In genomic region chr1:246297314-246298273, GRCh38 we compare ENCODE assay signal across 21 cellular contexts.
DNase-seq lines count a peak whose midpoint lies in the region; ATAC-seq, FAIRE-seq and TF ChIP-seq lines count a peak whose summit lies in the region.
"Had no signal": no experiment of that assay in that cellular context is flagged by ENCODE, and none has a peak within 500 bp of the region (broad histone marks: within the 10 kb centered on the region; RNA-seq: fewer than 3 reads in every experiment).

No MANE protein-coding gene starts in this region.

- TF ChIP-seq CTCF in GM23338 (conservative IDR thresholded peaks at IDR 0.05; ENCODE audit: low read depth in 2 of 2) (no peak), endothelial cell of umbilical vein (IDR thresholded peaks at IDR 0.05; ENCODE audit: extremely low read depth in 1 of 2, insufficient read depth in 1 of 2, low read depth in 1 of 2, low read length in 2 of 2) (no peak), sigmoid colon (IDR thresholded peaks at IDR 0.05) (no peak)

- WGBS in sigmoid colon, 2 donors: 86 to 87% methylated on average over 5 of the region's 5 CpGs

- H3K27me3 ChIP-seq in GM23338 (ENCODE audit: insufficient read depth) (no peaks in the 10 kb centered on the region), endothelial cell of umbilical vein (ENCODE audit: control insufficient read depth in 2 of 2, insufficient read depth in 2 of 2, low read length in 2 of 2) (no peaks in the 10 kb centered on the region), sigmoid colon (no peaks in the 10 kb centered on the region)
- H3K27me3 ChIP-seq: adrenal gland, heart left ventricle, uterus had no signal

- no peak for TF ChIP-seq POLR2A in endothelial cell of umbilical vein (IDR thresholded peaks at IDR 0.05; ENCODE audit: low read depth, low read length)
- TF ChIP-seq POLR2A in sigmoid colon (IDR thresholded peaks at IDR 0.05): no peak

- FAIRE-seq in RCC 7860 (lab: Jason Lieb, UNC) (peak; percentile 87), endothelial cell of umbilical vein (lab: Jason Lieb, UNC) (no peak)

- H3K4me3 Mint-ChIP-seq in GM23338: no peak overlapping the region
- H3K4me3 Mint-ChIP-seq: memory B cell; natural killer cell treated with Interleukin-12 subunit alpha and Interleukin-12 subunit beta and Interleukin-15 and Interleukin-18, amount 100 ng/mL, for 72 hours; T-helper 2 cell treated with Interferon-gamma antibody and Interleukin-4, amounts not matched to agents 5 μg/mL and 100 μg/mL, for 36 hours had no signal

- no peaks in the 10 kb centered on the region for H3K9me3 Mint-ChIP-seq in GM23338
- H3K9me3 Mint-ChIP-seq: memory B cell; natural killer cell treated with Interleukin-12 subunit alpha and Interleukin-12 subunit beta and Interleukin-15 and Interleukin-18, amount 100 ng/mL, for 72 hours; T-helper 2 cell treated with Interferon-gamma antibody and Interleukin-4, amounts not matched to agents 5 μg/mL and 100 μg/mL, for 36 hours had no signal

- ATAC-seq in GM23338 (no peak), GM19455 (IDR thresholded peaks at IDR 0.05; ENCODE audit: unreplicated experiment) (no peak)
- ATAC-seq: activated CD4-positive, CD25-positive, alpha-beta regulatory T cell treated with anti-CD3 and anti-CD28 coated beads, Interleukin-2, amount 50 U/mL, for 24 hours; heart left ventricle; natural killer cell treated with Interleukin-12 subunit alpha and Interleukin-12 subunit beta and Interleukin-15 and Interleukin-18, amount 100 ng/mL, for 72 hours had no signal

- peak overlapping the region; percentile 11; the same call in 1 of the 2 replicates for H3K27ac Mint-ChIP-seq in GM23338
- H3K27ac Mint-ChIP-seq: memory B cell; natural killer cell treated with Interleukin-12 subunit alpha and Interleukin-12 subunit beta and Interleukin-15 and Interleukin-18, amount 100 ng/mL, for 72 hours; T-helper 2 cell treated with Interferon-gamma antibody and Interleukin-4, amounts not matched to agents 5 μg/mL and 100 μg/mL, for 36 hours had no signal

- H3K4me1 ChIP-seq in GM23338 (ENCODE audit: insufficient read depth) (peaks cover 15% of the 10 kb centered on the region; the same call in 1 of the 2 replicates), endothelial cell of umbilical vein (ENCODE audit: control insufficient read depth, extremely low read depth, insufficient read depth, low read length) (peaks cover 43% of the 10 kb centered on the region), sigmoid colon (no peaks in the 10 kb centered on the region)
- H3K4me1 ChIP-seq: uterus had no signal

- CTCF ChIA-PET in endothelial cell of umbilical vein (lab: Charles Lee): interaction anchor here (0.6 to 1.4 kb wide), 12 partner anchors 8 to 287 kb away, joined by 3 to 7 read pairs (median 3); no protein-coding TSS in a partner anchor

- no peaks in the 10 kb centered on the region for H3K9me2 ChIP-seq in GM23338 (ENCODE audit: insufficient read depth)

- H3K4me2 ChIP-seq in GM23338 (no peak overlapping the region), endothelial cell of umbilical vein (ENCODE audit: insufficient read depth, low read length) (peak overlapping the region; percentile 49)

- POLR2A ChIA-PET in endothelial cell of umbilical vein (lab: Charles Lee): no interaction called here

- peaks cover 33% of the 10 kb centered on the region for H3K4me1 Mint-ChIP-seq in GM23338

- peak overlapping the region; percentile 23 for H3K9ac ChIP-seq in endothelial cell of umbilical vein (replicated peaks; ENCODE audit: extremely low read depth, insufficient read depth, low read length)

- H3K9me3 ChIP-seq in endothelial cell of umbilical vein (replicated peaks; ENCODE audit: control insufficient read depth, insufficient read depth, low read length): no peaks in the 10 kb centered on the region
- no peaks in the 10 kb centered on the region for H3K9me3 ChIP-seq in sigmoid colon
- H3K9me3 ChIP-seq: adrenal gland, heart left ventricle, uterus had no signal

- no TSS peak for BruUV-seq in endothelial cell of umbilical vein (replicated peaks; lab: Mats Ljungman, UMichigan)

- no peak for TF ChIP-seq EP300 in sigmoid colon (IDR thresholded peaks at IDR 0.05)

- H3K27ac ChIP-seq in GM23338 (ENCODE audit: low read depth): no peak overlapping the region
- peak overlapping the region; percentile 78 for H3K27ac ChIP-seq in endothelial cell of umbilical vein (ENCODE audit: insufficient read depth, low read depth, low read length)
- H3K27ac ChIP-seq in sigmoid colon: no peak overlapping the region
- H3K27ac ChIP-seq: adrenal gland, heart left ventricle, uterus had no signal

- H3K36me3 ChIP-seq in GM23338 (ENCODE audit: insufficient read depth) (no peaks in the 10 kb centered on the region), endothelial cell of umbilical vein (ENCODE audit: control insufficient read depth in 2 of 2, extremely low read depth in 1 of 2, insufficient read depth in 2 of 2, low read length in 2 of 2) (no peaks in the 10 kb centered on the region), sigmoid colon (no peaks in the 10 kb centered on the region)
- H3K36me3 ChIP-seq: adrenal gland, heart left ventricle, uterus had no signal

- intact Hi-C loops in endothelial cell of umbilical vein (cut with micrococcal nuclease): loop anchor here (5.0 kb wide), 3 partner anchors 155 to 1145 kb away; partner anchors contain the start of gene KIF26B
- intact Hi-C loops in sigmoid colon (cut with DNase I): no loop called here

- H2AFZ ChIP-seq in GM23338 (no peak overlapping the region), endothelial cell of umbilical vein (ENCODE audit: low read depth, low read length) (peak overlapping the region; percentile 50)

- H3F3A ChIP-seq in GM23338 (replicated peaks; ENCODE audit: low read depth): no peaks in the 10 kb centered on the region

- H3K27me3 Mint-ChIP-seq in GM23338 (ENCODE audit: insufficient read depth, low read depth, poor library complexity): no peaks in the 10 kb centered on the region
- H3K27me3 Mint-ChIP-seq: memory B cell; natural killer cell treated with Interleukin-12 subunit alpha and Interleukin-12 subunit beta and Interleukin-15 and Interleukin-18, amount 100 ng/mL, for 72 hours had no signal

- no peak overlapping the region for H3K4me3 ChIP-seq in GM23338
- no peak overlapping the region for H3K4me3 ChIP-seq in endothelial cell of umbilical vein (replicated peaks in 1 of 3; ENCODE audit: insufficient read depth in 1 of 3, low read depth in 1 of 3, low read length in 3 of 3)
- H3K4me3 ChIP-seq in sigmoid colon: no peak overlapping the region
- H3K4me3 ChIP-seq: adrenal gland, heart left ventricle, uterus had no signal

- H3K36me3 Mint-ChIP-seq in GM23338 (ENCODE audit: low read depth): no peaks in the 10 kb centered on the region
- H3K36me3 Mint-ChIP-seq: natural killer cell treated with Interleukin-12 subunit alpha and Interleukin-12 subunit beta and Interleukin-15 and Interleukin-18, amount 100 ng/mL, for 72 hours had no signal

- no peaks in the 10 kb centered on the region for H3K79me2 ChIP-seq in GM23338 (replicated peaks; ENCODE audit: insufficient read depth)
- H3K79me2 ChIP-seq in endothelial cell of umbilical vein (ENCODE audit: control insufficient read depth, insufficient read depth, low read length): no peaks in the 10 kb centered on the region

- H4K20me1 ChIP-seq in GM23338 (replicated peaks; ENCODE audit: insufficient read depth) (no peaks in the 10 kb centered on the region), endothelial cell of umbilical vein (replicated peaks; ENCODE audit: control insufficient read depth, extremely low read depth, insufficient read depth, low read length) (no peaks in the 10 kb centered on the region)

- in situ Hi-C loops in ACHN (cut with HindIII; ENCODE audit: low pct_ligation_motif_present, low pct_unique_long_range_greater_than_20kb, low sequenced_read_pairs): no loop called here

- dilution Hi-C loops in endothelial cell of umbilical vein (cut with MboI; ENCODE audit: extremely low pct_ligation_motif_present, low sequenced_read_pairs): no loop called here

- H3K9me1 ChIP-seq in endothelial cell of umbilical vein (replicated peaks; ENCODE audit: control insufficient read depth, extremely low read depth, insufficient read depth, low read length): no peaks in the 10 kb centered on the region

- peak; percentile 10 for DNase-seq in ACHN
- no peak for DNase-seq in GM23338 (ENCODE audit: low spot score)
- DNase-seq in RCC 7860 (ENCODE audit: low spot score): peak; percentile 54
- no peak for DNase-seq in endothelial cell of umbilical vein (ENCODE audit: low read depth, low spot score)
- DNase-seq in sigmoid colon: no peak
- no peak for DNase-seq in iPS-NIHi7 (ENCODE audit: extremely low spot score)
- no peak for DNase-seq in medulla oblongata (ENCODE audit: extremely low spot score)
- DNase-seq: activated effector memory CD4-positive, alpha-beta T cell treated with anti-CD3 and anti-CD28 coated beads, Interleukin-2, amount 50 U/mL, for 16 hours; adrenal gland; caudate nucleus; heart left ventricle; NCI-H1694; NCI-H524; SHP77 treated with DMSO at 0.1 percent for 48 hours; stimulated activated CD8-positive, alpha-beta memory T cell treated with anti-CD3 and anti-CD28 coated beads, Interleukin-4, amount 100 ng/mL, for 48 hours; uterus had no signal

TF ChIP-seq in GM23338, 12 proteins besides CTCF, POLR2A, EP300 and RAD21 (continues in another document):
- no peak for TF ChIP-seq POLR2AphosphoS5 (IDR thresholded peaks at IDR 0.05; ENCODE audit: low read depth)
- TF ChIP-seq ZNF114 (CRISPR knock-in tag; IDR thresholded peaks at IDR 0.05): no peak
- no peak for TF ChIP-seq JUNB (IDR thresholded peaks at IDR 0.05; ENCODE audit: unreplicated experiment)
- no peak for TF ChIP-seq EZH2phosphoT487 (IDR thresholded peaks at IDR 0.05; ENCODE audit: unreplicated experiment)

TF ChIP-seq in endothelial cell of umbilical vein, 7 proteins besides CTCF, POLR2A, EP300 and RAD21:
- no peak for TF ChIP-seq JUN (IDR thresholded peaks at IDR 0.05; ENCODE audit: borderline replicate concordance, insufficient read depth, insufficient read length, low read depth)
- TF ChIP-seq POLR2AphosphoS5 (IDR thresholded peaks at IDR 0.05; ENCODE audit: insufficient read depth, low read depth, low read length): no peak
- no peak for TF ChIP-seq EZH2 (IDR thresholded peaks at IDR 0.05; ENCODE audit: borderline replicate concordance, low read depth, low read length, severe bottlenecking)
- no peak for TF ChIP-seq MAX (IDR thresholded peaks at IDR 0.05; ENCODE audit: insufficient read depth, insufficient read length)
- no peak for TF ChIP-seq GATA2 (IDR thresholded peaks at IDR 0.05; ENCODE audit: insufficient read depth, insufficient read length, low read depth, low read length)
- no peak for TF ChIP-seq FOS (IDR thresholded peaks at IDR 0.05; ENCODE audit: borderline replicate concordance, insufficient read depth, low read length)
- TF ChIP-seq MYC (IDR thresholded peaks at IDR 0.05; ENCODE audit: low read depth, low read length): no peak
TF ChIP-seq in endothelial cell of umbilical vein: peak in this region for 0.

Comparison
In these comparisons a context has a peak if more than half of its experiments do, and no peak if none do; other contexts are left out.
1. DNase-seq: peak in ACHN (single experiment) and RCC 7860 (single experiment); none in GM23338 (single experiment), endothelial cell of umbilical vein (single experiment), sigmoid colon (single experiment), iPS-NIHi7 (single experiment) and medulla oblongata (single experiment).